Comparison of ENCODE assay signal across 8 cellular contexts in the genomic region with DNA sequence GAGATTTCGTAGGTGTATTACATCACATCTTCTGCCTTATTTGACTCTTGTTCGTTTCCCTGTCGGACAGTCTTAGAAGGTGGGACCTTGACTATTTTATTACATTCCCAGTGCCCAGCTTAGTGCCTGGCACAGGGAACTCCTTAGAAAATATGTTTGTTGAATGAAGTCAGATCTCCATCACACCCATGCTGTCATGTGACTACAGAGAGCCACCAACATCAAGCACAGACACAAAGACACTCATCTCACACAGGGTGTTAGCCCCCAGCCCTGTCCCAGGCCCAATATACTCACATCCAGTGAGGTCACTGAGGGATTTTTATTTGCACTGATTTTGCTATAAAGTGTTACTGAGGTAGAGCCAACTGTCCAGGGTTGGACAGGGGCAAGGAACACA. TPM values are rescaled to one million over a fixed set of nuclear protein-coding genes. Genes with fewer than 3 reads are reported as not detected.
A peak's percentile ranks its signal among the peaks of the same experiment; 100 is the strongest.
DNase-seq lines count a peak whose midpoint lies in the region; ATAC-seq, FAIRE-seq and TF ChIP-seq lines count a peak whose summit lies in the region.

No MANE protein-coding gene starts in this region.

- no peaks in the 10 kb centered on the region for H3K9me3 ChIP-seq in A549
- no peaks in the 10 kb centered on the region for H3K9me3 ChIP-seq in IMR-90 (ENCODE audit: control insufficient read depth, insufficient read depth, low read length)
- H3K9me3 ChIP-seq in mammary epithelial cell (replicated peaks; ENCODE audit: insufficient read depth, low read length) = no peaks in the 10 kb centered on the region

- intact Hi-C loops in IMR-90 (cut with micrococcal nuclease) (loop anchor here (1.0 kb wide), 1 partner anchor 81 kb away; a partner anchor contains a TSS), mammary epithelial cell (cut with micrococcal nuclease) (loop anchor here (5.0 kb wide), 1 partner anchor 154 kb away; no protein-coding TSS in a partner anchor)

- 81% methylated on average over 3 of the region's 3 CpGs for WGBS in A549 (ENCODE audit: missing lambda C conversion rate)
- WGBS in IMR-90 (ENCODE audit: extremely low coverage in 2 of 2, insufficient read length in 1 of 2), 2 experiments = no CpG with 5 or more reads among the region's 3 CpGs
- 72% methylated on average over 3 of the region's 3 CpGs for WGBS in mammary epithelial cell (ENCODE audit: low coverage, missing lambda C conversion rate)

- peaks cover 19% of the 10 kb centered on the region for H3K36me3 ChIP-seq in IMR-90 (ENCODE audit: control insufficient read depth, insufficient read depth, low read length)
- peaks cover 5% of the 10 kb centered on the region for H3K36me3 ChIP-seq in mammary epithelial cell (ENCODE audit: insufficient read depth, low read length)

- H3K18ac ChIP-seq in IMR-90 (ENCODE audit: low read depth, low read length) = no peak overlapping the region

- peak overlapping the region; percentile 98 for H4K5ac ChIP-seq in IMR-90 (ENCODE audit: low read depth, low read length)

- peak overlapping the region; percentile 98 for H4K91ac ChIP-seq in IMR-90 (ENCODE audit: insufficient read depth, low read depth, low read length)

- peak overlapping the region; percentile 94 for H2BK120ac ChIP-seq in IMR-90 (ENCODE audit: low read depth, low read length)

- TF ChIP-seq POLR2A in A549 (IDR thresholded peaks at IDR 0.05; ENCODE audit: low read length) = no peak
- TF ChIP-seq POLR2A in IMR-90 (IDR thresholded peaks at IDR 0.05; ENCODE audit: low read depth, low read length) = no peak

- TF ChIP-seq CTCF in A549 (IDR thresholded peaks at IDR 0.05) = no peak
- no peak for TF ChIP-seq CTCF in IMR-90 (conservative IDR thresholded peaks at IDR 0.05; ENCODE audit: low read depth, low read length)
- no peak for TF ChIP-seq CTCF in mammary epithelial cell (conservative IDR thresholded peaks at IDR 0.05 in 1 of 2, IDR thresholded peaks at IDR 0.05 in 1 of 2; ENCODE audit: extremely low read depth in 1 of 2, insufficient read depth in 1 of 2, low read depth in 1 of 2, low read length in 2 of 2)
- TF ChIP-seq CTCF in omental fat pad (IDR thresholded peaks at IDR 0.05) = no peak

- H3K27ac ChIP-seq in A549 = peak overlapping the region; percentile 89 to 96
- peak overlapping the region; percentile 93 for H3K27ac ChIP-seq in IMR-90 (ENCODE audit: insufficient read depth, low read length)
- no peak overlapping the region for H3K27ac ChIP-seq in mammary epithelial cell (ENCODE audit: insufficient read depth, low read depth, low read length)

- H2BK20ac ChIP-seq in IMR-90 (ENCODE audit: low read depth, low read length) = peak overlapping the region; percentile 98

- TF ChIP-seq RAD21 in A549 (conservative IDR thresholded peaks at IDR 0.05 in 1 of 2, IDR thresholded peaks at IDR 0.05 in 1 of 2) = no peak
- no peak for TF ChIP-seq RAD21 in IMR-90 (IDR thresholded peaks at IDR 0.05; ENCODE audit: low read length)

- H3K14ac ChIP-seq in IMR-90 (replicated peaks; ENCODE audit: low read depth, low read length) = peak overlapping the region; percentile 97

- H3K9ac ChIP-seq in IMR-90 (ENCODE audit: low read depth, low read length) (peak overlapping the region; percentile 76), mammary epithelial cell (ENCODE audit: insufficient read depth, low read length) (no peak overlapping the region)

- H4K8ac ChIP-seq in IMR-90 (ENCODE audit: low read depth in 2 of 2, low read length in 2 of 2) = peak overlapping the region; percentile 99

- H3K4me1 ChIP-seq in A549 = peaks cover 31% of the 10 kb centered on the region
- peaks cover 16% of the 10 kb centered on the region for H3K4me1 ChIP-seq in IMR-90 (ENCODE audit: control insufficient read depth, insufficient read depth, low read length)
- peaks cover 28% of the 10 kb centered on the region for H3K4me1 ChIP-seq in mammary epithelial cell (ENCODE audit: insufficient read depth, low read length)

- H3K4me3 ChIP-seq in A549 (peak overlapping the region; percentile 75), IMR-90 (ENCODE audit: insufficient read depth, low read depth, low read length) (no peak overlapping the region), mammary epithelial cell (replicated peaks in 1 of 3; ENCODE audit: insufficient read depth in 1 of 3, low read depth in 2 of 3, low read length in 3 of 3) (no peak overlapping the region)

- peak overlapping the region; percentile 100 for H3K4ac ChIP-seq in IMR-90 (ENCODE audit: low read depth, low read length)

- H2BK5ac ChIP-seq in IMR-90 (ENCODE audit: low read depth, low read length, poor library complexity, severe bottlenecking) = peak overlapping the region; percentile 97

- BruUV-seq in IMR-90 (replicated peaks; lab: Mats Ljungman, UMichigan) (no TSS peak), mammary epithelial cell (replicated peaks; lab: Mats Ljungman, UMichigan) (no TSS peak)

- H2BK15ac ChIP-seq in IMR-90 (ENCODE audit: low read depth, low read length) = peak overlapping the region; percentile 96; the same call in 2 of the 3 replicates

- peak overlapping the region; percentile 86 for H3K4me2 ChIP-seq in A549
- H3K4me2 ChIP-seq in IMR-90 (ENCODE audit: low read depth, low read length) = no peak overlapping the region
- H3K4me2 ChIP-seq in mammary epithelial cell (ENCODE audit: insufficient read depth, low read depth, low read length) = peak overlapping the region; percentile 87

- no peak for FAIRE-seq in A549 (lab: Jason Lieb, UNC)

- peaks cover 19% of the 10 kb centered on the region for H4K20me1 ChIP-seq in IMR-90 (ENCODE audit: insufficient read depth, low read length)
- no peaks in the 10 kb centered on the region for H4K20me1 ChIP-seq in mammary epithelial cell (ENCODE audit: insufficient read depth, low read length)

- peak overlapping the region; percentile 98 for H2AK9ac ChIP-seq in IMR-90 (replicated peaks; ENCODE audit: low read depth, low read length, poor library complexity)

- H3K9me1 ChIP-seq in IMR-90 (ENCODE audit: insufficient read depth, low read length) = peaks cover 9% of the 10 kb centered on the region

- H3K4me3 Mint-ChIP-seq in naive thymus-derived CD8-positive, alpha-beta T cell = peak overlapping the region; percentile 83 to 97 (median 92)

- POLR2A ChIA-PET in A549 (lab: Yijun Ruan, JAX) (interaction anchor here (0.6 to 2.9 kb wide), 13 partner anchors 10 to 313 kb away, joined by 3 to 32 read pairs (median 5); a partner anchor contains a TSS), IMR-90 (lab: Charles Lee; ENCODE audit: unreplicated experiment) (interaction anchor here (1.1 to 1.3 kb wide), 2 partner anchors 8 to 106 kb away, joined by 3 read pairs; a partner anchor contains a TSS)
- POLR2A ChIA-PET in naive thymus-derived CD8-positive, alpha-beta T cell (lab: Charles Lee) = interaction anchor here (0.6 to 1.9 kb wide), 5 partner anchors 10 to 156 kb away, joined by 4 to 30 read pairs (median 9); a partner anchor contains a TSS

- H3K4me1 Mint-ChIP-seq in naive thymus-derived CD8-positive, alpha-beta T cell = peaks cover 43 to 58% (median 52%) of the 10 kb centered on the region in 4 donors

- no peak for ATAC-seq in A549
- no peak for ATAC-seq in IMR-90 (ENCODE audit: low read depth)
- ATAC-seq in naive thymus-derived CD8-positive, alpha-beta T cell = no peak
- no peak for ATAC-seq in omental fat pad (ENCODE audit: low FRiP score)

- H3K27me3 ChIP-seq in IMR-90 (ENCODE audit: control insufficient read depth, insufficient read depth, low read length) (no peaks in the 10 kb centered on the region), mammary epithelial cell (ENCODE audit: insufficient read depth, low read length) (no peaks in the 10 kb centered on the region)

- no peaks in the 10 kb centered on the region for H3K27me3 Mint-ChIP-seq in naive thymus-derived CD8-positive, alpha-beta T cell

- CTCF ChIA-PET in A549 (lab: Yijun Ruan, JAX) (interaction anchor here (0.7 to 2.0 kb wide), 5 partner anchors 9 to 88 kb away, joined by 3 to 8 read pairs (median 4); a partner anchor contains a TSS), IMR-90 (lab: Yijun Ruan, JAX) (no interaction called here), mammary epithelial cell (lab: Charles Lee; ENCODE audit: low non-redundant PET) (no interaction called here)

- H2AFZ ChIP-seq in IMR-90 (replicated peaks; ENCODE audit: low read length, poor library complexity) (peak overlapping the region; percentile 94), mammary epithelial cell (ENCODE audit: low read depth, low read length) (peak overlapping the region; percentile 79)

- H3K9me3 Mint-ChIP-seq in naive thymus-derived CD8-positive, alpha-beta T cell = no peaks in the 10 kb centered on the region

- H3K27ac Mint-ChIP-seq in naive thymus-derived CD8-positive, alpha-beta T cell = peak overlapping the region; percentile 82 to 97 (median 96)

- peak overlapping the region; percentile 70; the same call in 1 of the 2 replicates for H3K56ac ChIP-seq in IMR-90 (ENCODE audit: extremely low read depth, insufficient read depth, low read length)

- no peak for TF ChIP-seq EP300 in A549 (IDR thresholded peaks at IDR 0.05)

- H3K23ac ChIP-seq in IMR-90 (ENCODE audit: low read depth, low read length) = peak overlapping the region; percentile 96

- peaks cover 0 to 17% (median 3%) of the 10 kb centered on the region in 3 donors for H3K36me3 Mint-ChIP-seq in naive thymus-derived CD8-positive, alpha-beta T cell

- peak overlapping the region; percentile 99 for H2AK5ac ChIP-seq in IMR-90 (ENCODE audit: low read depth, low read length)

- DNase-seq in A549 (ENCODE audit: low read depth in 1 of 2, low spot score in 1 of 2) (no peak), IMR-90 (no peak), mammary epithelial cell (no peak), omental fat pad (ENCODE audit: low spot score) (no peak), SK-N-DZ (ENCODE audit: low spot score) (no peak), Ammon's horn (ENCODE audit: low spot score) (no peak), NCI-H524 treated with DMSO at 0.1 percent for 48 hours (lab: John Stamatoyannopoulos, UW) (no peak)
- DNase-seq in naive thymus-derived CD8-positive, alpha-beta T cell = no peak

- dilution Hi-C loops in IMR-90 (cut with HindIII; ENCODE audit: low sequenced_read_pairs, unreplicated experiment) (no loop called here), mammary epithelial cell (cut with HindIII; ENCODE audit: low sequenced_read_pairs) (no loop called here)

- peaks cover 22 to 49% of the 10 kb centered on the region in 2 experiments for H3K79me1 ChIP-seq in IMR-90 (ENCODE audit: low read depth in 1 of 2, low read length in 2 of 2)

- H3K79me2 ChIP-seq in mammary epithelial cell (ENCODE audit: insufficient read depth, low read length) = peaks cover 42% of the 10 kb centered on the region

- in situ Hi-C loops in IMR-90 (cut with MboI; ENCODE audit: low sequenced_read_pairs) = no loop called here
- in situ Hi-C loops in mammary epithelial cell (cut with MboI; ENCODE audit: low sequenced_read_pairs in 2 of 2) = no loop called here

RNA-seq across cellular contexts. Expression of a gene that starts 0.7 kb away (rescaled TPM):
- polyA plus RNA-seq in A549 (2011; rRNA removed) (48.1 and 50.8 TPM in 2 replicates), A549 (2017; fragmentation: RNase III; extraction: RNeasy Plus Mini Kit Qiagen cat#74134 plus additional on column Dnase treatment) (28.6 to 32.1 TPM (median 30.3 TPM) in 3 replicates), IMR-90 (2012; rRNA removed) (54.8 TPM in 2 replicates), mammary epithelial cell (39.4 TPM)
- 27.9 and 30.4 TPM in 2 replicates for polyA plus RNA-seq in A549 (2012; cell fraction: cytosol; rRNA removed)
- 18.5 and 21.7 TPM in 2 replicates for polyA plus RNA-seq in A549 (2012; cell fraction: nucleus; rRNA removed)
- polyA minus RNA-seq in A549 (2011; rRNA and poly(A)+ RNA removed) = 26.5 and 32.6 TPM in 2 replicates
- total RNA-seq in IMR-90 (2012; rRNA removed) (52.9 and 53.9 TPM in 2 replicates), mammary epithelial cell (10 to 100 TPM; 20.8 to 47.7 TPM), omental fat pad (10 to 100 TPM; 18.1 to 44.2 (median 24.3) TPM)
- 33.8 and 41.7 TPM in 2 replicates for polyA plus RNA-seq in IMR-90 (2012; cell fraction: cytosol; rRNA removed)
- 59.4 and 90.9 TPM in 2 replicates for polyA plus RNA-seq in IMR-90 (2012; cell fraction: nucleus; rRNA removed; ENCODE audit: low replicate concordance)
- 19.3 TPM for polyA minus RNA-seq in mammary epithelial cell
- 10 to 100 TPM; 27.8 to 28.3 TPM for total RNA-seq in naive thymus-derived CD8-positive, alpha-beta T cell
- polyA plus RNA-seq in naive thymus-derived CD8-positive, alpha-beta T cell = 10 to 100 TPM; 26.7 to 37.5 (median 37.1) TPM
- polyA plus RNA-seq in SK-N-DZ (2014; cell fraction: cytosol; rRNA removed) = 19.3 and 22.7 TPM in 2 replicates
- polyA plus RNA-seq in SK-N-DZ (2014; cell fraction: nucleus; rRNA removed) = 34.9 and 45.3 TPM in 2 replicates

RNA-seq across cellular contexts. Expression of a gene that starts 6.4 kb away (rescaled TPM):
- polyA plus RNA-seq in A549 (2011; rRNA removed) = 11.7 and 13.4 TPM in 2 replicates
- polyA plus RNA-seq in A549 (2012; cell fraction: cytosol; rRNA removed) = 10.4 and 10.5 TPM in 2 replicates
- polyA plus RNA-seq in A549 (2012; cell fraction: nucleus; rRNA removed) = 102 and 116 TPM in 2 replicates
- polyA plus RNA-seq in A549 (2017; fragmentation: RNase III; extraction: RNeasy Plus Mini Kit Qiagen cat#74134 plus additional on column Dnase treatment) = 7.1 to 10.6 TPM (median 9.4 TPM) in 3 replicates
- polyA minus RNA-seq in A549 (2011; rRNA and poly(A)+ RNA removed) = 16.8 and 17.7 TPM in 2 replicates
- 6.6 and 8.1 TPM in 2 replicates for total RNA-seq in IMR-90 (2012; rRNA removed)
- 21.4 and 23.8 TPM in 2 replicates for polyA plus RNA-seq in IMR-90 (2012; rRNA removed)
- polyA plus RNA-seq in IMR-90 (2012; cell fraction: cytosol; rRNA removed) = 13.8 and 13.9 TPM in 2 replicates
- 215 and 346 TPM in 2 replicates for polyA plus RNA-seq in IMR-90 (2012; cell fraction: nucleus; rRNA removed; ENCODE audit: low replicate concordance)
- 10 to 100 TPM; 12.2 to 18.4 TPM for total RNA-seq in mammary epithelial cell
- polyA plus RNA-seq in mammary epithelial cell = 6.4 TPM
- polyA minus RNA-seq in mammary epithelial cell = 3.4 TPM
- 10 to 100 TPM; 75.6 to 77.5 TPM for total RNA-seq in naive thymus-derived CD8-positive, alpha-beta T cell
- 1 to 10 TPM; 2.5 to 4.6 (median 3.7) TPM for polyA plus RNA-seq in naive thymus-derived CD8-positive, alpha-beta T cell
- 10 to 100 TPM; 13.5 to 55.9 (median 33.2) TPM for total RNA-seq in omental fat pad
- polyA plus RNA-seq in SK-N-DZ (2014; cell fraction: cytosol; rRNA removed) = 28.2 and 32.4 TPM in 2 replicates
- polyA plus RNA-seq in SK-N-DZ (2014; cell fraction: nucleus; rRNA removed) = 209 and 239 TPM in 2 replicates

RNA-seq across cellular contexts. Expression of a gene that starts 6.7 kb away (rescaled TPM):
- polyA plus RNA-seq in A549 (2011; rRNA removed) = 79.5 and 135 TPM in 2 replicates
- 95.2 and 118 TPM in 2 replicates for polyA plus RNA-seq in A549 (2012; cell fraction: cytosol; rRNA removed)
- 70.8 and 86.9 TPM in 2 replicates for polyA plus RNA-seq in A549 (2012; cell fraction: nucleus; rRNA removed)
- polyA plus RNA-seq in A549 (2017; fragmentation: RNase III; extraction: RNeasy Plus Mini Kit Qiagen cat#74134 plus additional on column Dnase treatment) = 62.1 to 70.3 TPM (median 65.6 TPM) in 3 replicates
- polyA minus RNA-seq in A549 (2011; rRNA and poly(A)+ RNA removed) = 107 and 136 TPM in 2 replicates
- total RNA-seq in IMR-90 (2012; rRNA removed) = 17.2 and 19.2 TPM in 2 replicates
- polyA plus RNA-seq in IMR-90 (2012; rRNA removed) = 66.4 and 69.7 TPM in 2 replicates
- polyA plus RNA-seq in IMR-90 (2012; cell fraction: cytosol; rRNA removed) = 47.0 and 70.6 TPM in 2 replicates
- 35.4 and 42.1 TPM in 2 replicates for polyA plus RNA-seq in IMR-90 (2012; cell fraction: nucleus; rRNA removed; ENCODE audit: low replicate concordance)
- 10 to 100 TPM; 24.0 to 62.2 TPM for total RNA-seq in mammary epithelial cell
- 89.7 TPM for polyA plus RNA-seq in mammary epithelial cell
- polyA minus RNA-seq in mammary epithelial cell = 193 TPM
- total RNA-seq in naive thymus-derived CD8-positive, alpha-beta T cell = 10 to 100 TPM; 53.6 to 58.3 TPM
- 100 to 1,000 TPM in 2 of 3 donors, 10 to 100 TPM in 1; 92.8 to 142 (median 113) TPM for polyA plus RNA-seq in naive thymus-derived CD8-positive, alpha-beta T cell
- 10 to 100 TPM; 25.1 to 55.1 (median 38.1) TPM for total RNA-seq in omental fat pad
- 51.7 and 60.8 TPM in 2 replicates for polyA plus RNA-seq in SK-N-DZ (2014; cell fraction: cytosol; rRNA removed)
- 10.4 and 28.0 TPM in 2 replicates for polyA plus RNA-seq in SK-N-DZ (2014; cell fraction: nucleus; rRNA removed)

RNA-seq across cellular contexts. Expression of a gene that starts 10.5 kb away (rescaled TPM):
- polyA plus RNA-seq in A549 (2011; rRNA removed) = 2.0 and 2.9 TPM in 2 replicates
- 0.79 and 1.1 TPM in 2 replicates for polyA plus RNA-seq in A549 (2012; cell fraction: cytosol; rRNA removed)
- 2.1 and 3.8 TPM in 2 replicates for polyA plus RNA-seq in A549 (2012; cell fraction: nucleus; rRNA removed)
- polyA plus RNA-seq in A549 (2017; fragmentation: RNase III; extraction: RNeasy Plus Mini Kit Qiagen cat#74134 plus additional on column Dnase treatment) = 0.96 to 1.6 TPM (median 1.2 TPM) in 3 replicates
- 2.2 and 3.0 TPM in 2 replicates for polyA minus RNA-seq in A549 (2011; rRNA and poly(A)+ RNA removed)
- total RNA-seq in IMR-90 (2012; rRNA removed) = 0.28 and 0.36 TPM in 2 replicates
- 1.7 and 2.1 TPM in 2 replicates for polyA plus RNA-seq in IMR-90 (2012; rRNA removed)
- 0.38 and 1.7 TPM in 2 replicates for polyA plus RNA-seq in IMR-90 (2012; cell fraction: cytosol; rRNA removed)
- polyA plus RNA-seq in IMR-90 (2012; cell fraction: nucleus; rRNA removed; ENCODE audit: low replicate concordance) = 1.2 and 3.6 TPM in 2 replicates
- total RNA-seq in mammary epithelial cell = 1 to 10 TPM; 1.8 to 6.0 TPM
- polyA plus RNA-seq in mammary epithelial cell = 2.8 TPM
- polyA minus RNA-seq in mammary epithelial cell = not detected
- total RNA-seq in naive thymus-derived CD8-positive, alpha-beta T cell = 10 to 100 TPM; 24.5 to 27.3 TPM
- 10 to 100 TPM; 50.4 to 79.6 (median 71.5) TPM for polyA plus RNA-seq in naive thymus-derived CD8-positive, alpha-beta T cell
- total RNA-seq in omental fat pad = 10 to 100 TPM; 22.9 to 35.7 (median 31.5) TPM
- polyA plus RNA-seq in SK-N-DZ (2014; cell fraction: cytosol; rRNA removed) = 0.36 TPM in 1 of 2 replicates, not detected in the other
- polyA plus RNA-seq in SK-N-DZ (2014; cell fraction: nucleus; rRNA removed) = 4.7 and 5.8 TPM in 2 replicates
